Comparison of ENCODE assay signal across 15 cellular contexts in genomic region chr17:43411369-43411677, GRCh38.
"Had no signal": no experiment of that assay in that cellular context is flagged by ENCODE, and none has a peak within 500 bp of the region (broad histone marks: within the 10 kb centered on the region; RNA-seq: fewer than 3 reads in every experiment).

No MANE protein-coding gene starts in this region.

- DNase-seq: activated CD4-positive, alpha-beta memory T cell treated with anti-CD3 and anti-CD28 coated beads, Interleukin-2, amount 10 ng/mL, durations not matched to agents 7 days and 5 days; activated naive CD4-positive, alpha-beta T cell; activated naive CD8-positive, alpha-beta T cell treated with anti-CD3 and anti-CD28 coated beads, Interleukin-2, amount 50 U/mL, for 24 hours; activated T-cell treated with anti-CD3 and anti-CD28 coated beads, Interleukin-2, amount 50 U/mL, for 48 hours; caudate nucleus; cortex of kidney; effector memory CD8-positive, alpha-beta T cell; hypothalamus; naive thymus-derived CD4-positive, alpha-beta T cell; nucleus accumbens; stimulated activated CD4-positive, alpha-beta T cell treated with anti-CD3 and anti-CD28 coated beads, Interleukin-4, amount 100 ng/mL, for 4 hours; stomach; T1000 had no signal

- H3K9me3 ChIP-seq: stomach, thoracic aorta had no signal

- H3K27ac ChIP-seq: stomach, thoracic aorta had no signal

- H3K27me3 ChIP-seq: stomach had no signal

- ATAC-seq: activated naive CD8-positive, alpha-beta T cell treated with anti-CD3 and anti-CD28 coated beads, Interleukin-2, amount 50 U/mL, for 24 hours; effector memory CD8-positive, alpha-beta T cell; naive thymus-derived CD4-positive, alpha-beta T cell had no signal

- H3K4me3 ChIP-seq: lung, stomach, thoracic aorta had no signal

- H3K36me3 ChIP-seq: stomach, thoracic aorta had no signal
